In the genomic region with DNA sequence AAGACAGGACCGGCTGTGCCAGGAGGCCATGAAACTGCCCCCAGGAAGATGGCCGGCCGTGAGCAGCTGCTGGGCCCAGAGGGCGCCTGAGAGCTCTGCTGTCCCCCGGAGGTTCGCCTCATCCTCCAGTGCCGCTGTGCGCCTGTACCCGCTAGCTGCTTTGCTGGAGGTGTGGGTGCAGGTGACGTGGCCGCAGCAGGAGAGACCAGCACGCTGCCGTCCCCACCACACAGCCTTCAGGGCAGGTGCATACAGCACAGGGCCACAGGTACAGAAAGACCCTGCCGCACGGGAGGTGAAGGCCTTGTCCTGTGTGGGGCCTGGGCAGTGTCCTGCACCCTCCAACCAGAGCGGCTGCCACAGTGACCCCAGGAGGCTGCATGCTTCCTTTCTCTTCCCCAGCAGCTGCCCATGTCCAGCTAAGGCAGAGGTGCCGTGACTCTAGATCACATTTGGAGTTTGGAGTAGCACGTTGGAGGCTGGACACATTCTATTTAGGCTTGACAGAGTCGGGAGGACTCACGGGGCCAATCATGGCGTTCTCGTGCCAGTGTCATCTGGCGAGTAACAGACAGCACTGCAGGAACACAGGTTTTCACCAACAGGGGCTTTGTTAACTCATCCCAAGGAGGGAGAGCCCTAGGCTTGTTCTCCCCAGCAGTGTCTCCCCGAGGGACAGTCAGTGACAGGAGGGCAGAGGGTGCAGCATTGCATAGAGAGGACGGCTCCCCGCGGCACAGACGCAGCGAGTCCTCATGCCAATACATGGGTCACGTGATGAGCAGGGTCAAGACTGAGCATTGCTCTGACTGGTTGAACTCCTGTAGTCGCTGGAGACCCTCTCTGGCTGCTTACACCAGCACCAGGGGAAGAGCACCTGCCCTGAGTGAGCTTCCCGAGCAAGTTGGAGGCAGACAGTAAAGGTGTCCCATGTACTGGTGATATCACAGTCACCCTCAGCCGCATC, we compare ENCODE assay signal across 16 cellular contexts. TPM values are rescaled to one million over a fixed set of nuclear protein-coding genes. Genes with fewer than 3 reads are reported as not detected.
DNase-seq lines count a peak whose midpoint lies in the region; ATAC-seq, FAIRE-seq and TF ChIP-seq lines count a peak whose summit lies in the region.
"Had no signal": no experiment of that assay in that cellular context is flagged by ENCODE, and none has a peak within 500 bp of the region (broad histone marks: within the 10 kb centered on the region; RNA-seq: fewer than 3 reads in every experiment).

No MANE protein-coding gene starts in this region.

- H2AFZ ChIP-seq in GM23338, result no peak overlapping the region
- H2AFZ ChIP-seq: GM23248 had no signal

- H3K4me3 Mint-ChIP-seq in GM23338 (no peak overlapping the region), WTC11 (no peak overlapping the region)
- H3K4me3 Mint-ChIP-seq: CD4-positive, CD25-positive, alpha-beta regulatory T cell had no signal

- TF ChIP-seq POLR2A in suprapubic skin (IDR thresholded peaks at IDR 0.05) (no peak), GM12892 (IDR thresholded peaks at IDR 0.05; ENCODE audit: low read depth, low read length) (no peak)

- CTCF ChIA-PET in WTC11 (lab: Charles Lee), result interaction anchor here (0.5 to 2.5 kb wide), 12 partner anchors 8 to 124 kb away, joined by 3 to 19 read pairs (median 4); no protein-coding TSS in a partner anchor

- H3K36me3 Mint-ChIP-seq in GM23338 (ENCODE audit: low read depth), result no peaks in the 10 kb centered on the region
- no peaks in the 10 kb centered on the region for H3K36me3 Mint-ChIP-seq in WTC11
- H3K36me3 Mint-ChIP-seq: CD4-positive, CD25-positive, alpha-beta regulatory T cell had no signal

- TF ChIP-seq EP300 in suprapubic skin (IDR thresholded peaks at IDR 0.05), result no peak

- H3K9me3 Mint-ChIP-seq in GM23338, result no peaks in the 10 kb centered on the region
- no peaks in the 10 kb centered on the region for H3K9me3 Mint-ChIP-seq in WTC11
- H3K9me3 Mint-ChIP-seq: CD4-positive, CD25-positive, alpha-beta regulatory T cell had no signal

- H3K4me3 ChIP-seq in GM23338 (no peak overlapping the region), suprapubic skin (no peak overlapping the region)
- H3K4me3 ChIP-seq: GM23248 had no signal

- no peaks in the 10 kb centered on the region for H3K79me2 ChIP-seq in GM23338 (replicated peaks; ENCODE audit: insufficient read depth)

- no peaks in the 10 kb centered on the region for H4K20me1 ChIP-seq in GM23338 (replicated peaks; ENCODE audit: insufficient read depth)

- H3K27me3 Mint-ChIP-seq in GM23338 (ENCODE audit: insufficient read depth, low read depth, poor library complexity) (peaks cover 7% of the 10 kb centered on the region), WTC11 (ENCODE audit: low read depth) (no peaks in the 10 kb centered on the region)

- H3K27ac ChIP-seq in GM23338 (ENCODE audit: low read depth) (no peak overlapping the region), suprapubic skin (no peak overlapping the region)
- H3K27ac ChIP-seq: GM23248, RWPE1 had no signal

- H3F3A ChIP-seq in GM23338 (replicated peaks; ENCODE audit: low read depth), result no peaks in the 10 kb centered on the region

- peaks cover under 1% of the 10 kb centered on the region for H3K4me1 Mint-ChIP-seq in GM23338
- H3K4me1 Mint-ChIP-seq in WTC11, result 0 out of 2 replicates have a peak, but pooled peaks cover under 1% of the 10 kb centered on the region

- no peaks in the 10 kb centered on the region for H3K9me3 ChIP-seq in suprapubic skin

- 83% methylated on average over 10 of the region's 33 CpGs for WGBS in suprapubic skin

- DNase-seq in GM23338 (ENCODE audit: low spot score) (peak; percentile 66), WTC11 (ENCODE audit: low spot score) (peak; percentile 61), iPS-NIHi7 (ENCODE audit: extremely low spot score) (peak; percentile 57), suprapubic skin (ENCODE audit: low spot score in 2 of 2) (peak; percentile 44 to 71), GM12892 (ENCODE audit: insufficient read length) (no peak), GF-D8 (lab: John Stamatoyannopoulos, UW) (no peak)
- DNase-seq: CD4-positive, CD25-positive, alpha-beta regulatory T cell; GM23248; Kasumi-1; NCI-H1930; NCI-H2171; NCI-H446; NCI-H69 had no signal

- H3K36me3 ChIP-seq in GM23338 (ENCODE audit: insufficient read depth) (no peaks in the 10 kb centered on the region), suprapubic skin (no peaks in the 10 kb centered on the region)

- H3K27me3 ChIP-seq in GM23338 (ENCODE audit: insufficient read depth) (no peaks in the 10 kb centered on the region), suprapubic skin (no peaks in the 10 kb centered on the region)

- ATAC-seq in GM23338 (peak; percentile 59), WTC11 (peak; percentile 43), HG03520 (IDR thresholded peaks at IDR 0.05; ENCODE audit: unreplicated experiment) (no peak)

- no peak overlapping the region for H3K4me2 ChIP-seq in GM23338

- no peak overlapping the region for H3K27ac Mint-ChIP-seq in GM23338
- H3K27ac Mint-ChIP-seq in WTC11, result no peak overlapping the region
- H3K27ac Mint-ChIP-seq: CD4-positive, CD25-positive, alpha-beta regulatory T cell had no signal

- no peaks in the 10 kb centered on the region for H3K9me2 ChIP-seq in GM23338 (ENCODE audit: insufficient read depth)

- H3K4me1 ChIP-seq in GM23338 (ENCODE audit: insufficient read depth) (no peaks in the 10 kb centered on the region), suprapubic skin (no peaks in the 10 kb centered on the region)

- TF ChIP-seq CTCF in GM23338 (conservative IDR thresholded peaks at IDR 0.05; ENCODE audit: low read depth in 2 of 2) (peak; percentile 15 to 57; a peak in 3 of 4 replicates), WTC11 (IDR thresholded peaks at IDR 0.05) (no peak), suprapubic skin (IDR thresholded peaks at IDR 0.05) (no peak)

- no peak for FAIRE-seq in GM12892 (lab: Jason Lieb, UNC)
- FAIRE-seq: GM18507 had no signal

- POLR2A ChIA-PET in WTC11 (lab: Charles Lee), result no interaction called here

TF ChIP-seq in GM23338, 12 proteins besides CTCF, POLR2A, EP300 and RAD21 (continues in another document):
- TF ChIP-seq ZNF114 (CRISPR knock-in tag; IDR thresholded peaks at IDR 0.05), result no peak
- no peak for TF ChIP-seq NANOG (IDR thresholded peaks at IDR 0.05; ENCODE audit: borderline replicate concordance)
- no peak for TF ChIP-seq JUNB (IDR thresholded peaks at IDR 0.05; ENCODE audit: unreplicated experiment)
- TF ChIP-seq STAT1 (IDR thresholded peaks at IDR 0.05; ENCODE audit: unreplicated experiment), result no peak

TF ChIP-seq in WTC11, 78 proteins besides CTCF, POLR2A, EP300 and RAD21 (continues in another document):
- TF ChIP-seq, protein P1, sequence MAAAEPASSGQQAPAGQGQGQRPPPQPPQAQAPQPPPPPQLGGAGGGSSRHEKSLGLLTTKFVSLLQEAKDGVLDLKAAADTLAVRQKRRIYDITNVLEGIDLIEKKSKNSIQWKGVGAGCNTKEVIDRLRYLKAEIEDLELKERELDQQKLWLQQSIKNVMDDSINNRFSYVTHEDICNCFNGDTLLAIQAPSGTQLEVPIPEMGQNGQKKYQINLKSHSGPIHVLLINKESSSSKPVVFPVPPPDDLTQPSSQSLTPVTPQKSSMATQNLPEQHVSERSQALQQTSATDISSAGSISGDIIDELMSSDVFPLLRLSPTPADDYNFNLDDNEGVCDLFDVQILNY (CRISPR knock-in tag; IDR thresholded peaks at IDR 0.05), result no peak
- TF ChIP-seq, protein P2, sequence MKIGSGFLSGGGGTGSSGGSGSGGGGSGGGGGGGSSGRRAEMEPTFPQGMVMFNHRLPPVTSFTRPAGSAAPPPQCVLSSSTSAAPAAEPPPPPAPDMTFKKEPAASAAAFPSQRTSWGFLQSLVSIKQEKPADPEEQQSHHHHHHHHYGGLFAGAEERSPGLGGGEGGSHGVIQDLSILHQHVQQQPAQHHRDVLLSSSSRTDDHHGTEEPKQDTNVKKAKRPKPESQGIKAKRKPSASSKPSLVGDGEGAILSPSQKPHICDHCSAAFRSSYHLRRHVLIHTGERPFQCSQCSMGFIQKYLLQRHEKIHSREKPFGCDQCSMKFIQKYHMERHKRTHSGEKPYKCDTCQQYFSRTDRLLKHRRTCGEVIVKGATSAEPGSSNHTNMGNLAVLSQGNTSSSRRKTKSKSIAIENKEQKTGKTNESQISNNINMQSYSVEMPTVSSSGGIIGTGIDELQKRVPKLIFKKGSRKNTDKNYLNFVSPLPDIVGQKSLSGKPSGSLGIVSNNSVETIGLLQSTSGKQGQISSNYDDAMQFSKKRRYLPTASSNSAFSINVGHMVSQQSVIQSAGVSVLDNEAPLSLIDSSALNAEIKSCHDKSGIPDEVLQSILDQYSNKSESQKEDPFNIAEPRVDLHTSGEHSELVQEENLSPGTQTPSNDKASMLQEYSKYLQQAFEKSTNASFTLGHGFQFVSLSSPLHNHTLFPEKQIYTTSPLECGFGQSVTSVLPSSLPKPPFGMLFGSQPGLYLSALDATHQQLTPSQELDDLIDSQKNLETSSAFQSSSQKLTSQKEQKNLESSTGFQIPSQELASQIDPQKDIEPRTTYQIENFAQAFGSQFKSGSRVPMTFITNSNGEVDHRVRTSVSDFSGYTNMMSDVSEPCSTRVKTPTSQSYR (CRISPR knock-in tag; IDR thresholded peaks at IDR 0.05), result no peak
- TF ChIP-seq ETV6 (CRISPR knock-in tag; IDR thresholded peaks at IDR 0.05), result no peak

RNA-seq across cellular contexts. Expression of a gene that starts 18.7 kb away (rescaled TPM):
- total RNA-seq in GM23338 (2014; rRNA removed; shearing (Covaris generic)), result 5.1 and 5.9 TPM in 2 replicates
- polyA plus RNA-seq in GM23338 (2016; fragmentation: Nextera tagmentation; extraction: Ambion mirVana), result 2.6 and 2.8 TPM in 2 replicates
- total RNA-seq in WTC11 (2021) (10.2 to 10.7 TPM (median 10.3 TPM) in 3 replicates), suprapubic skin (1 to 10 TPM; 1.2 to 2.8 (median 2.2) TPM)
- polyA plus RNA-seq in GM12892 (2012; ENCODE audit: missing spikeins), result 0.19 TPM
- total RNA-seq: CD4-positive, CD25-positive, alpha-beta regulatory T cell; GM23248 had no signal
- polyA plus RNA-seq: CD4-positive, CD25-positive, alpha-beta regulatory T cell had no signal

RNA-seq across cellular contexts. Expression of a gene that starts 33.9 kb away (rescaled TPM):
- total RNA-seq in GM23338 (2014; rRNA removed; shearing (Covaris generic)), result 58.6 and 66.1 TPM in 2 replicates
- polyA plus RNA-seq in GM23338 (2016; fragmentation: Nextera tagmentation; extraction: Ambion mirVana), result 40.8 and 44.1 TPM in 2 replicates
- total RNA-seq in WTC11 (2021) (79.9 to 90.4 TPM (median 81.3 TPM) in 3 replicates), suprapubic skin (10 to 100 TPM; 35.7 to 78.2 (median 39.1) TPM)
- 23.8 TPM for polyA plus RNA-seq in GM12892 (2012; ENCODE audit: missing spikeins)

RNA-seq across cellular contexts. Expression of a gene that starts 49.0 kb away (rescaled TPM):
- 16.9 and 21.3 TPM in 2 replicates for total RNA-seq in GM23338 (2014; rRNA removed; shearing (Covaris generic))
- polyA plus RNA-seq in GM23338 (2016; fragmentation: Nextera tagmentation; extraction: Ambion mirVana), result 6.8 and 8.6 TPM in 2 replicates
- total RNA-seq in WTC11 (2021) (27.0 to 29.8 TPM (median 28.8 TPM) in 3 replicates), suprapubic skin (10 to 100 TPM; 27.4 to 66.1 (median 36.1) TPM)
- 4.9 TPM for polyA plus RNA-seq in GM12892 (2012; ENCODE audit: missing spikeins)

Comparison
In these comparisons a context has a peak if more than half of its experiments do, and no peak if none do; other contexts are left out.
1. DNase-seq: peak in GM23338 (single experiment), WTC11 (single experiment), iPS-NIHi7 (single experiment) and suprapubic skin (2 of 2); none in GM12892 (single experiment) and GF-D8 (single experiment).
2. CTCF ChIP-seq: peak in GM23338 (2 of 2); none in WTC11 (single experiment) and suprapubic skin (0 of 2).